12 cellular contexts compared by ENCODE assay signal in the genomic region with DNA sequence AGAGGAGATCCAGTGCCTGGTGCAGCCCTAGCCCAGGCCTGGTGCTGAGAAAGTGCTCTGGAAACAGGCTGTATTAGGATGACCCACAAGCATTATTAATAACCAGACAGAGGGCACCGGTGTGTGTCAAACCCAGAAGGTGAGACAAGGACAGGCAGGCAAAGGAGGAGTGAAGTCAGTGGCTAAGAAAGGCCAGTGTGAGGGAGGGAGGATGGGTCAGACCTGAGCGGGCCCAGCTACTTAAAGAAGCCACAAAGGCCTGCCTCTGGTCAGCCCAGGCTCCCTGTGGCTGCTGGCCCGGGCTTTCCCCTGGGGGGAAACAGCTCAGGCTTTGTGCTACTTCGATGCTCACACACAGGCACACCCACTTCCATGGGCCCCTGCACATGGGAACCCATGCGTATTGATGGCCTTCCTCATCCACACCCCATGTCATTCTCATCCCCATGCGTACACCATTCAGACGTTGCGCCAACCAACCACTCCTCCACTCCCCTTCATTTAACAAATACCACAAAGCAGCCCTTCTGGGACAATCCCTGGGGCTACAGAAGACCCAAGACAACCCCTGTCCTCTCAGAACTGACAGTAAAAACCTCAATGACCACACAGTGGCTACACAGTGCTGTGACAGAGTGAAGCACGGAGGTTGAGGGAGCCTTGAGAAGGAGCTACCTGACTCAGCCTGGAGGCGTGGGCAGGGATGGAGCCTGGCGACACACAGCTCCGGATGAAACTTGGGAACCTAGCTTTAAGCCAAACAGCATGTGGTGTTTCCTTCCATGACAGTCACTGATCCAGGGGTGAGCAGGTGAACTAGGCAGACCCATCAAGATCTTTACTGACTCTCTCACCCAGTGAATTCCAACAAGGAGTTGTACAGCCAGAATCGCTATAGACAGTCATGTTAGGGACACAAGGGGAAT. TPM values are rescaled to one million over a fixed set of nuclear protein-coding genes. Genes with fewer than 3 reads are reported as not detected.
DNase-seq lines count a peak whose midpoint lies in the region; ATAC-seq and TF ChIP-seq lines count a peak whose summit lies in the region.
"Had no signal": no experiment of that assay in that cellular context is flagged by ENCODE, and none has a peak within 500 bp of the region (broad histone marks: within the 10 kb centered on the region; RNA-seq: fewer than 3 reads in every experiment).

No MANE protein-coding gene starts in this region.

- H3K27ac ChIP-seq in esophagus squamous epithelium (no peak overlapping the region), SK-N-SH (ENCODE audit: low read depth in 2 of 2, low read length in 1 of 2) (no peak overlapping the region)
- H3K27ac ChIP-seq: pancreas, VCaP had no signal

- TF ChIP-seq POLR2A in esophagus squamous epithelium (IDR thresholded peaks at IDR 0.05): no peak

- H3K4me3 ChIP-seq in esophagus squamous epithelium (no peak overlapping the region), SK-N-SH (ENCODE audit: low read depth in 2 of 2, low read length in 1 of 2) (no peak overlapping the region)
- H3K4me3 ChIP-seq: pancreas had no signal

- in situ Hi-C loops in GM13976 (cut with MboI; ENCODE audit: low sequenced_read_pairs, unreplicated experiment): no loop called here

- H3K4me1 Mint-ChIP-seq in activated naive CD8-positive, alpha-beta T cell treated with anti-CD3 and anti-CD28 coated beads, Interleukin-2, amount 50 U/mL, for 24 hours: peaks cover 24% of the 10 kb centered on the region

- POLR2A ChIA-PET in SK-N-SH (lab: Yijun Ruan, JAX): no interaction called here

- no peak for TF ChIP-seq EP300 in SK-N-SH (IDR thresholded peaks at IDR 0.05; ENCODE audit: borderline replicate concordance in 1 of 2, low read depth in 1 of 2, low read length in 1 of 2)

- no peaks in the 10 kb centered on the region for H3K27me3 Mint-ChIP-seq in activated naive CD8-positive, alpha-beta T cell treated with anti-CD3 and anti-CD28 coated beads, Interleukin-2, amount 50 U/mL, for 24 hours
- H3K27me3 Mint-ChIP-seq: activated naive CD8-positive, alpha-beta T cell; CD4-positive, alpha-beta T cell had no signal

- H3K9me2 ChIP-seq in SK-N-SH: no peaks in the 10 kb centered on the region

- CTCF ChIA-PET in SK-N-SH (lab: Yijun Ruan, JAX): interaction anchor here (1.4 kb wide), 1 partner anchor 16 kb away, joined by 3 read pairs; no protein-coding TSS in a partner anchor

- no peak overlapping the region for H3K4me2 ChIP-seq in SK-N-SH

- DNase-seq in GM13976 (ENCODE audit: low spot score) (peak; percentile 58), esophagus squamous epithelium (lab: John Stamatoyannopoulos, UW) (no peak), SK-N-SH (no peak), midbrain (lab: John Stamatoyannopoulos, UW) (no peak)
- no peak for DNase-seq in activated naive CD8-positive, alpha-beta T cell treated with anti-CD3 and anti-CD28 coated beads, Interleukin-2, amount 50 U/mL, for 24 hours
- DNase-seq in activated CD4-positive, alpha-beta T cell treated with anti-CD3 and anti-CD28 coated beads, Interleukin-2, amount 50 U/mL, for 48 hours: no peak
- DNase-seq: CD4-positive, alpha-beta T cell; pancreas had no signal

- H3K9ac ChIP-seq in SK-N-SH: no peak overlapping the region

- ATAC-seq in GM19468 (IDR thresholded peaks at IDR 0.05; ENCODE audit: extremely low read depth, unreplicated experiment) (peak; percentile 18), HG03064 (IDR thresholded peaks at IDR 0.05; ENCODE audit: low read depth, unreplicated experiment) (peak; percentile 42)
- ATAC-seq in activated naive CD8-positive, alpha-beta T cell treated with anti-CD3 and anti-CD28 coated beads, Interleukin-2, amount 50 U/mL, for 24 hours: peak; percentile 27
- ATAC-seq: pancreas had no signal

- H3K4me1 ChIP-seq in esophagus squamous epithelium (peaks cover 5 to 29% (median 13%) of the 10 kb centered on the region in 3 donors), SK-N-SH (ENCODE audit: control insufficient read depth in 1 of 2, insufficient read depth in 2 of 2, low read depth in 1 of 2, low read length in 1 of 2) (no peaks in the 10 kb centered on the region; a peak in 1 of 4 replicates)
- H3K4me1 ChIP-seq: pancreas had no signal

- H3K9me3 ChIP-seq in esophagus squamous epithelium (no peaks in the 10 kb centered on the region), SK-N-SH (no peaks in the 10 kb centered on the region)
- H3K9me3 ChIP-seq: pancreas had no signal

- no peaks in the 10 kb centered on the region for H4K20me1 ChIP-seq in SK-N-SH (ENCODE audit: insufficient read depth)

- no peaks in the 10 kb centered on the region for H3K36me3 Mint-ChIP-seq in activated naive CD8-positive, alpha-beta T cell treated with anti-CD3 and anti-CD28 coated beads, Interleukin-2, amount 50 U/mL, for 24 hours (ENCODE audit: low read depth)
- H3K36me3 Mint-ChIP-seq: activated naive CD8-positive, alpha-beta T cell had no signal

- 67 to 82% methylated on average over 4 to 10 of the region's 13 CpGs for WGBS in esophagus squamous epithelium, 2 donors
- WGBS in SK-N-SH (ENCODE audit: low lambda C conversion rate): 63% methylated on average over 12 of the region's 13 CpGs

- H3K27me3 ChIP-seq in esophagus squamous epithelium (no peaks in the 10 kb centered on the region), SK-N-SH (ENCODE audit: insufficient read depth) (no peaks in the 10 kb centered on the region)
- H3K27me3 ChIP-seq: pancreas had no signal

- no peak overlapping the region for H3K4me3 Mint-ChIP-seq in activated naive CD8-positive, alpha-beta T cell treated with anti-CD3 and anti-CD28 coated beads, Interleukin-2, amount 50 U/mL, for 24 hours
- H3K4me3 Mint-ChIP-seq: activated naive CD8-positive, alpha-beta T cell had no signal

- H3K36me3 ChIP-seq in esophagus squamous epithelium (no peaks in the 10 kb centered on the region), SK-N-SH (replicated peaks in 1 of 2; ENCODE audit: control insufficient read depth in 1 of 2, insufficient read depth in 2 of 2, low read length in 1 of 2) (no peaks in the 10 kb centered on the region)
- H3K36me3 ChIP-seq: pancreas had no signal

- no peaks in the 10 kb centered on the region for H3K79me2 ChIP-seq in SK-N-SH (ENCODE audit: insufficient read depth)

- intact Hi-C loops in esophagus squamous epithelium (cut with DNase I): no loop called here

- TF ChIP-seq RAD21 in SK-N-SH (IDR thresholded peaks at IDR 0.05; ENCODE audit: low read length): no peak

- peak; percentile 0 for TF ChIP-seq CTCF in GM13976 (IDR thresholded peaks at IDR 0.05; ENCODE audit: borderline replicate concordance, control extremely low read depth, extremely low read depth, insufficient read depth, missing control alignments)
- no peak for TF ChIP-seq CTCF in esophagus squamous epithelium (IDR thresholded peaks at IDR 0.05)
- TF ChIP-seq CTCF in SK-N-SH (IDR thresholded peaks at IDR 0.05): no peak

- no peaks in the 10 kb centered on the region for H3K9me3 Mint-ChIP-seq in activated naive CD8-positive, alpha-beta T cell treated with anti-CD3 and anti-CD28 coated beads, Interleukin-2, amount 50 U/mL, for 24 hours
- H3K9me3 Mint-ChIP-seq: CD4-positive, alpha-beta T cell had no signal

- H3K27ac Mint-ChIP-seq in activated naive CD8-positive, alpha-beta T cell treated with anti-CD3 and anti-CD28 coated beads, Interleukin-2, amount 50 U/mL, for 24 hours: no peak overlapping the region
- H3K27ac Mint-ChIP-seq: activated naive CD8-positive, alpha-beta T cell had no signal

- H2AFZ ChIP-seq in SK-N-SH (ENCODE audit: low read depth): no peak overlapping the region

- no peaks in the 10 kb centered on the region for H3F3A ChIP-seq in SK-N-SH (replicated peaks; ENCODE audit: insufficient read depth)

TF ChIP-seq in SK-N-SH, 30 proteins besides CTCF, POLR2A, EP300 and RAD21:
- TF ChIP-seq TEAD4 (IDR thresholded peaks at IDR 0.05; ENCODE audit: borderline replicate concordance, insufficient read depth) (no peak), SIN3A (IDR thresholded peaks at IDR 0.05; ENCODE audit: borderline replicate concordance, low read depth, low read length) (no peak), NFIC (IDR thresholded peaks at IDR 0.05; ENCODE audit: borderline replicate concordance) (no peak), USF2 (IDR thresholded peaks at IDR 0.05; ENCODE audit: borderline replicate concordance, low read depth, low read length) (no peak), RCOR1 (IDR thresholded peaks at IDR 0.05; ENCODE audit: low read length) (no peak), PBX3 (IDR thresholded peaks at IDR 0.05) (no peak), CHD2 (IDR thresholded peaks at IDR 0.05; ENCODE audit: low read length, partially characterized antibody) (no peak)
- TF ChIP-seq, protein P1, sequence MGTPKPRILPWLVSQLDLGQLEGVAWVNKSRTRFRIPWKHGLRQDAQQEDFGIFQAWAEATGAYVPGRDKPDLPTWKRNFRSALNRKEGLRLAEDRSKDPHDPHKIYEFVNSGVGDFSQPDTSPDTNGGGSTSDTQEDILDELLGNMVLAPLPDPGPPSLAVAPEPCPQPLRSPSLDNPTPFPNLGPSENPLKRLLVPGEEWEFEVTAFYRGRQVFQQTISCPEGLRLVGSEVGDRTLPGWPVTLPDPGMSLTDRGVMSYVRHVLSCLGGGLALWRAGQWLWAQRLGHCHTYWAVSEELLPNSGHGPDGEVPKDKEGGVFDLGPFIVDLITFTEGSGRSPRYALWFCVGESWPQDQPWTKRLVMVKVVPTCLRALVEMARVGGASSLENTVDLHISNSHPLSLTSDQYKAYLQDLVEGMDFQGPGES (IDR thresholded peaks at IDR 0.05; ENCODE audit: low read depth, low read length): no peak

RNA-seq across cellular contexts. Expression of gene MTM1, which starts 24.9 kb away (rescaled TPM):
- total RNA-seq in esophagus squamous epithelium: 10 to 100 TPM in 3 of 4 donors, 1 to 10 TPM in 1; 9.1 to 13.7 (median 11.4) TPM
- 2.7 and 3.0 TPM in 2 replicates for polyA plus RNA-seq in SK-N-SH (2012; rRNA removed)
- 3.4 and 4.3 TPM in 2 replicates for polyA plus RNA-seq in SK-N-SH (2012; cell fraction: cytosol; rRNA removed)
- polyA plus RNA-seq in SK-N-SH (2012; cell fraction: nucleus; rRNA removed): 2.2 and 4.4 TPM in 2 replicates
